In the genomic region with DNA sequence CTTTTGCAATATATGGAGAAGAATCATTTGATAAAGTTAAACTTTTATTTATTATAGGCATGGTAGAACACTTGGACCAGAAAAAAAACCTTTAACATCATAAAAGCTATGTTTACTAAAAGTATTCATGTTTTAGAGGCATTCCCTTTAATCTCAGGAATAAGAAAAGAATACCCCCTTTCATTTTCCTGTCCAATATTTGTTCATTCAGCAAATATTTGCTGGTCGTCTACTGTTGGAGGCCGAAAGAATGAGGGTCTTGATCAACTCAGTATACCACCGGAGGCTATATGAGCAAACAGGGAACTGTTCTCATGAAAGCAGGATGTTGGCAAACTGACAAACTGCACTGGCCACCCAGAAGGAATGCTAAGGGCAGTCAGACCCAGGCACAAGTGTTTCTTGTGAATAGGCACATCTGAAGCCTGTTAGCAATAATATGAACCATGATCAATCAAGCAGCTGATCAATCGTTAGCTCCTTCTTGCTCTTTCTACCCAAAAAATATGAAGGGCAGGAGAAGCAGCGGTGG, we compare ENCODE assay signal across 16 cellular contexts.
A peak's percentile ranks its signal among the peaks of the same experiment; 100 is the strongest.
DNase-seq lines count a peak whose midpoint lies in the region; ATAC-seq and TF ChIP-seq lines count a peak whose summit lies in the region.
"Had no signal": no experiment of that assay in that cellular context is flagged by ENCODE, and none has a peak within 500 bp of the region (broad histone marks: within the 10 kb centered on the region; RNA-seq: fewer than 3 reads in every experiment).

No MANE protein-coding gene starts in this region.

- ATAC-seq in HG02642 (IDR thresholded peaks at IDR 0.05; ENCODE audit: poor library complexity, unreplicated experiment), result no peak
- ATAC-seq in GM18511 (IDR thresholded peaks at IDR 0.05; ENCODE audit: unreplicated experiment), result no peak

- no peaks in the 10 kb centered on the region for H3K4me1 Mint-ChIP-seq in endodermal cell

- H3K27ac ChIP-seq in SJSA1 (peak overlapping the region; percentile 88), endodermal cell (ENCODE audit: low read depth, low read length) (no peak overlapping the region)
- H3K27ac ChIP-seq: 22Rv1; BLaER1 treated with 17β-estradiol and CSF1 and Interleukin-3, amounts not matched to agents 10 nM and 100 nM; GM23248 had no signal

- H3K27me3 ChIP-seq in SJSA1 (replicated peaks) (no peaks in the 10 kb centered on the region), endodermal cell (ENCODE audit: control insufficient read depth, insufficient read depth, low read length, poor library complexity, severe bottlenecking) (no peaks in the 10 kb centered on the region)
- H3K27me3 ChIP-seq: BLaER1 treated with 17β-estradiol and CSF1 and Interleukin-3, amounts not matched to agents 10 nM and 100 nM had no signal

- H3K36me3 ChIP-seq in SJSA1 (no peaks in the 10 kb centered on the region), endodermal cell (ENCODE audit: control insufficient read depth, insufficient read depth, low read length) (no peaks in the 10 kb centered on the region)
- H3K36me3 ChIP-seq: BLaER1 treated with 17β-estradiol and CSF1 and Interleukin-3, amounts not matched to agents 10 nM and 100 nM had no signal

- H3K27me3 Mint-ChIP-seq in endodermal cell (ENCODE audit: insufficient read depth), result no peaks in the 10 kb centered on the region

- no peaks in the 10 kb centered on the region for H3K9me3 ChIP-seq in SJSA1 (replicated peaks)
- no peaks in the 10 kb centered on the region for H3K9me3 ChIP-seq in endodermal cell (ENCODE audit: control insufficient read depth, low read length)

- H3K9ac ChIP-seq in endodermal cell (ENCODE audit: extremely low read depth, low read length, poor library complexity, severe bottlenecking), result no peak overlapping the region
- H3K9ac ChIP-seq: BLaER1 treated with 17β-estradiol and CSF1 and Interleukin-3, amounts not matched to agents 10 nM and 100 nM; GM23248 had no signal

- TF ChIP-seq CTCF in epithelial cell of esophagus (IDR thresholded peaks at IDR 0.05; ENCODE audit: insufficient read depth, low read depth, low read length, missing control alignments) (no peak), endodermal cell (conservative IDR thresholded peaks at IDR 0.05) (no peak)

- H3K4me3 Mint-ChIP-seq in endodermal cell, result no peak overlapping the region

- DNase-seq in NCI-H748 (lab: John Stamatoyannopoulos, UW; ENCODE audit: unreplicated experiment) (peak; percentile 11), NCI-H748 treated with DMSO at 0.1 percent for 48 hours (lab: John Stamatoyannopoulos, UW) (no peak), SJSA1 (ENCODE audit: low read depth in 1 of 2, low spot score in 2 of 2) (peak; percentile 88 to 91), epithelial cell of esophagus (ENCODE audit: low read depth) (peak; percentile 65), renal cortical epithelial cell (ENCODE audit: low read depth) (peak; percentile 38), endodermal cell (no peak)
- DNase-seq: GDM1, GM23248, NCI-H1105 treated with DMSO at 0.1 percent for 48 hours, NCI-H187, NCI-H446 treated with DMSO at 0.1 percent for 48 hours, SHP77 treated with DMSO at 0.1 percent for 48 hours had no signal

- no peak overlapping the region for H3K27ac Mint-ChIP-seq in endodermal cell

- H3K4me3 ChIP-seq in SJSA1 (no peak overlapping the region), epithelial cell of esophagus (ENCODE audit: low read length) (no peak overlapping the region), endodermal cell (ENCODE audit: low read length) (no peak overlapping the region)
- H3K4me3 ChIP-seq: BLaER1 treated with 17β-estradiol and CSF1 and Interleukin-3, amounts not matched to agents 10 nM and 100 nM; GM23248 had no signal

- H3K36me3 Mint-ChIP-seq in endodermal cell (ENCODE audit: low read depth), result no peaks in the 10 kb centered on the region

- H3K4me1 ChIP-seq in SJSA1 (replicated peaks) (peaks cover 27% of the 10 kb centered on the region), endodermal cell (ENCODE audit: control insufficient read depth, insufficient read depth, low read length) (no peaks in the 10 kb centered on the region)
- H3K4me1 ChIP-seq: BLaER1 treated with 17β-estradiol and CSF1 and Interleukin-3, amounts not matched to agents 10 nM and 100 nM had no signal

- 95 to 100% methylated on average over 5 of the region's 5 CpGs for WGBS in endodermal cell (ENCODE audit: insufficient coverage in 1 of 2, insufficient read length in 1 of 2), 2 experiments

- peaks cover 11% of the 10 kb centered on the region for H3K9me3 Mint-ChIP-seq in endodermal cell

Comparison
In these comparisons a context has a peak if more than half of its experiments do, and no peak if none do; other contexts are left out.
1. DNase-seq: peak in NCI-H748 (single experiment), SJSA1 (2 of 2), epithelial cell of esophagus (single experiment) and renal cortical epithelial cell (single experiment); none in NCI-H748 treated with DMSO at 0.1 percent for 48 hours (single experiment) and endodermal cell (single experiment).